Comparison of ENCODE assay signal across 1 cellular context in the genomic region with DNA sequence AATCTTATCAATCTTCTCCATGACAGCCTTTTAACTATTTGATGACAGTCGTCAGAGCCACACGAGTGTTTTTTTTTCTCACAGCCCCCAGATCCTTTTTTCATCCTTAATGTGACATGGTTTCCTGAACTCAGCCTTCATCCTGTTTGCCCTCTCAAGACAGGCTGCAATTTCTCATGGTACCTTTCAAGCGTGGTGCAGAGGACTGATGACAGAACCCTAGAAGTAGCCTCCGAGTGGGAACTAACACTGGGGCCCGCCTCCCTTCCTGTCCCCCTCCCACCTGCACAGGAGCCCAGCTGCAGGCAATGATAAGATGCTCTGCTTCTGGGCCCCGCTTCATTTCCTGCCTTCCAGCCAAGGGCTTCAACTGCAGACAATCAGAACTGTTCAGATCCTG.
TF ChIP-seq lines count a peak whose summit lies in the region.

No MANE protein-coding gene starts in this region.

TF ChIP-seq in K562, 482 proteins besides CTCF, POLR2A, EP300 and RAD21 (continued from another document and continues in another):
- TF ChIP-seq ELK1 (CRISPR knock-in tag; IDR thresholded peaks at IDR 0.05), result no peak
- peak; percentile 46; the same call in 1 of the 2 replicates for TF ChIP-seq EHMT2 (IDR thresholded peaks at IDR 0.05)
- TF ChIP-seq ZFP36 (IDR thresholded peaks at IDR 0.05; ENCODE audit: low read depth, low read length, partially characterized antibody), result no peak
- TF ChIP-seq, protein P1, sequence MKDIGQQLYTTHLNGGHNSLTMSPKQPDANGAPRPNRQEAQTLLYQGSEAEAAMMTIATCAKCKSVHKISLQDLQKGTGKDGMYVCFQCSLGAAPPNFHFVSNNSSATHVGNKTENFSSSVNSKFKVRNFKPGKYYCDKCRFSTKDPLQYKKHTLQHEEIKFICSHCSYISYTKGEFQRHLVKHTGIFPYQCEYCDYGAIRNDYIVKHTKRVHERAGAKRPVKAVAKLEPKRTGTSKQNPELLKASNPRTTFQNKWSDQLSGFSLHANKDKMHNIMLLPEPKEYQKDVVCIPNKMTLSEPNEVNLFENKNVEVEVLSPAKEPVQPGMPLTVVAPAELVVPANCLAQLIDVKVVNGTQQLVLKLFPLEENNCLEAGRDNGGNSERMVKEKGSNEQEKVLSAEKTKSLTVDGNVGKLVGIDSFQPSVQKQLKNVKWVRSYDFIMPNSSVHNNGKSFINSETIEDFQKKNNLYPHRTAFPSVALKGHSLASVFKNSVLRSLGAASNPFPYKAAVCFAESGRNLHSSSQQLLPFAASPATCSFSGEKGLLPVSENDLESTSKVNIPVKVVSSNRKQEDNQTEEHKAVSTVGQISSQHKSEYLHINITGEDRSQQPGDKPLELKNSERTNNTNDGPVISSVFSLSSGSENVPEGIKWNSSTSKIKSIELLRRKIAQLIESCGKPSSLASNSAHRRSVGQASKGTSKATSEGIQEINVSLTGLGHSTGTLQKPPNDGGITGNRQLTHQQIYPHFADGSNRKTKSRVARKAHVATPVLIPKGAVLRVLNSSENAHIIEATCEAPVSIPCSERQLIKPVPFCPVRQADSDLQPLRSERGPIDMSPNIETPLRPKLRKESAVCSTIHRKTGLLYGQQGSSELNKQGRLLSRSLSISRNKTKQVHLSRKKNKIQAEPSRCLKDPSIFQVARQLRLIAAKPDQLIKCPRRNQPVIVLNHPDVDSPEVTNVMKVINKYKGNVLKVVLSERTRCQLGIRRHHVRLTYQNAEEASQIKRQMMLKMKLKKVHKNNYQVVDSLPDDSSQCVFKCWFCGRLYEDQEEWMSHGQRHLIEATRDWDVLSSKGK (CRISPR knock-in tag; IDR thresholded peaks at IDR 0.05), result no peak
- no peak for TF ChIP-seq HOXB6 (CRISPR knock-in tag; IDR thresholded peaks at IDR 0.05; ENCODE audit: borderline replicate concordance)
- TF ChIP-seq CREB3L1 (IDR thresholded peaks at IDR 0.05; ENCODE audit: borderline replicate concordance, low read depth), result no peak; the same call in 1 of the 2 replicates
- TF ChIP-seq RUNX1 (IDR thresholded peaks at IDR 0.05; ENCODE audit: low read depth), result no peak
- TF ChIP-seq ZNF57 (CRISPR knock-in tag; IDR thresholded peaks at IDR 0.05), result no peak
- TF ChIP-seq ARID3B (CRISPR knock-in tag; IDR thresholded peaks at IDR 0.05; ENCODE audit: borderline replicate concordance), result no peak
- TF ChIP-seq TAF9B (IDR thresholded peaks at IDR 0.05; ENCODE audit: partially characterized antibody), result no peak
- no peak for TF ChIP-seq DIDO1 (tag; IDR thresholded peaks at IDR 0.05; ENCODE audit: low read depth)
- no peak for TF ChIP-seq MXI1 (IDR thresholded peaks at IDR 0.05; ENCODE audit: low read depth, low read length)
- no peak for TF ChIP-seq ZNF134 (CRISPR knock-in tag; conservative IDR thresholded peaks at IDR 0.05)
- TF ChIP-seq NELFE (IDR thresholded peaks at IDR 0.05; ENCODE audit: insufficient read depth, insufficient read length), result no peak
- TF ChIP-seq ZNF124 (CRISPR knock-in tag; IDR thresholded peaks at IDR 0.05), result no peak
- TF ChIP-seq RB1 (IDR thresholded peaks at IDR 0.05; ENCODE audit: low read depth), result peak; percentile 65
- no peak for TF ChIP-seq ZNF408 (CRISPR knock-in tag; IDR thresholded peaks at IDR 0.05; ENCODE audit: low read depth)
- no peak for TF ChIP-seq HIVEP1 (CRISPR knock-in tag; IDR thresholded peaks at IDR 0.05)
- TF ChIP-seq BDP1 (IDR thresholded peaks at IDR 0.05; ENCODE audit: insufficient read depth, insufficient read length), result no peak
- TF ChIP-seq SAFB (IDR thresholded peaks at IDR 0.05; ENCODE audit: borderline replicate concordance, low read depth, low read length), result no peak
- no peak for TF ChIP-seq KDM2B (CRISPR knock-in tag; IDR thresholded peaks at IDR 0.05)
- TF ChIP-seq SMAD2 (IDR thresholded peaks at IDR 0.05; ENCODE audit: low read depth, low read length), result no peak
- TF ChIP-seq MTA1 (IDR thresholded peaks at IDR 0.05; ENCODE audit: borderline replicate concordance), result no peak
- TF ChIP-seq BRF1 (IDR thresholded peaks at IDR 0.05; ENCODE audit: borderline replicate concordance, extremely low read depth, insufficient read length), result no peak
- TF ChIP-seq TBP (optimal IDR thresholded peaks at IDR 0.05; ENCODE audit: low read depth, low read length), result peak; percentile 30
- no peak for TF ChIP-seq THRAP3 (IDR thresholded peaks at IDR 0.05; ENCODE audit: borderline replicate concordance)
- no peak for TF ChIP-seq GTF2F1 (IDR thresholded peaks at IDR 0.05; ENCODE audit: low read depth, low read length)
- no peak for TF ChIP-seq FOXJ2 (tag; IDR thresholded peaks at IDR 0.05)
- no peak for TF ChIP-seq ZNF507 (tag; conservative IDR thresholded peaks at IDR 0.05)
- TF ChIP-seq SIN3A (IDR thresholded peaks at IDR 0.05; ENCODE audit: borderline replicate concordance in 2 of 2, control insufficient read depth in 1 of 2, low read depth in 2 of 2, low read length in 2 of 2), result no peak
- TF ChIP-seq ZNF644 (tag; IDR thresholded peaks at IDR 0.05; ENCODE audit: low read depth), result no peak
- no peak for TF ChIP-seq HMGXB4 (CRISPR knock-in tag; IDR thresholded peaks at IDR 0.05)
- TF ChIP-seq CHD2 (IDR thresholded peaks at IDR 0.05; ENCODE audit: low read depth, low read length), result no peak
- TF ChIP-seq GMEB1 (CRISPR knock-in tag; IDR thresholded peaks at IDR 0.05), result no peak
- no peak for TF ChIP-seq ARID2 (IDR thresholded peaks at IDR 0.05)
- TF ChIP-seq, protein P2, sequence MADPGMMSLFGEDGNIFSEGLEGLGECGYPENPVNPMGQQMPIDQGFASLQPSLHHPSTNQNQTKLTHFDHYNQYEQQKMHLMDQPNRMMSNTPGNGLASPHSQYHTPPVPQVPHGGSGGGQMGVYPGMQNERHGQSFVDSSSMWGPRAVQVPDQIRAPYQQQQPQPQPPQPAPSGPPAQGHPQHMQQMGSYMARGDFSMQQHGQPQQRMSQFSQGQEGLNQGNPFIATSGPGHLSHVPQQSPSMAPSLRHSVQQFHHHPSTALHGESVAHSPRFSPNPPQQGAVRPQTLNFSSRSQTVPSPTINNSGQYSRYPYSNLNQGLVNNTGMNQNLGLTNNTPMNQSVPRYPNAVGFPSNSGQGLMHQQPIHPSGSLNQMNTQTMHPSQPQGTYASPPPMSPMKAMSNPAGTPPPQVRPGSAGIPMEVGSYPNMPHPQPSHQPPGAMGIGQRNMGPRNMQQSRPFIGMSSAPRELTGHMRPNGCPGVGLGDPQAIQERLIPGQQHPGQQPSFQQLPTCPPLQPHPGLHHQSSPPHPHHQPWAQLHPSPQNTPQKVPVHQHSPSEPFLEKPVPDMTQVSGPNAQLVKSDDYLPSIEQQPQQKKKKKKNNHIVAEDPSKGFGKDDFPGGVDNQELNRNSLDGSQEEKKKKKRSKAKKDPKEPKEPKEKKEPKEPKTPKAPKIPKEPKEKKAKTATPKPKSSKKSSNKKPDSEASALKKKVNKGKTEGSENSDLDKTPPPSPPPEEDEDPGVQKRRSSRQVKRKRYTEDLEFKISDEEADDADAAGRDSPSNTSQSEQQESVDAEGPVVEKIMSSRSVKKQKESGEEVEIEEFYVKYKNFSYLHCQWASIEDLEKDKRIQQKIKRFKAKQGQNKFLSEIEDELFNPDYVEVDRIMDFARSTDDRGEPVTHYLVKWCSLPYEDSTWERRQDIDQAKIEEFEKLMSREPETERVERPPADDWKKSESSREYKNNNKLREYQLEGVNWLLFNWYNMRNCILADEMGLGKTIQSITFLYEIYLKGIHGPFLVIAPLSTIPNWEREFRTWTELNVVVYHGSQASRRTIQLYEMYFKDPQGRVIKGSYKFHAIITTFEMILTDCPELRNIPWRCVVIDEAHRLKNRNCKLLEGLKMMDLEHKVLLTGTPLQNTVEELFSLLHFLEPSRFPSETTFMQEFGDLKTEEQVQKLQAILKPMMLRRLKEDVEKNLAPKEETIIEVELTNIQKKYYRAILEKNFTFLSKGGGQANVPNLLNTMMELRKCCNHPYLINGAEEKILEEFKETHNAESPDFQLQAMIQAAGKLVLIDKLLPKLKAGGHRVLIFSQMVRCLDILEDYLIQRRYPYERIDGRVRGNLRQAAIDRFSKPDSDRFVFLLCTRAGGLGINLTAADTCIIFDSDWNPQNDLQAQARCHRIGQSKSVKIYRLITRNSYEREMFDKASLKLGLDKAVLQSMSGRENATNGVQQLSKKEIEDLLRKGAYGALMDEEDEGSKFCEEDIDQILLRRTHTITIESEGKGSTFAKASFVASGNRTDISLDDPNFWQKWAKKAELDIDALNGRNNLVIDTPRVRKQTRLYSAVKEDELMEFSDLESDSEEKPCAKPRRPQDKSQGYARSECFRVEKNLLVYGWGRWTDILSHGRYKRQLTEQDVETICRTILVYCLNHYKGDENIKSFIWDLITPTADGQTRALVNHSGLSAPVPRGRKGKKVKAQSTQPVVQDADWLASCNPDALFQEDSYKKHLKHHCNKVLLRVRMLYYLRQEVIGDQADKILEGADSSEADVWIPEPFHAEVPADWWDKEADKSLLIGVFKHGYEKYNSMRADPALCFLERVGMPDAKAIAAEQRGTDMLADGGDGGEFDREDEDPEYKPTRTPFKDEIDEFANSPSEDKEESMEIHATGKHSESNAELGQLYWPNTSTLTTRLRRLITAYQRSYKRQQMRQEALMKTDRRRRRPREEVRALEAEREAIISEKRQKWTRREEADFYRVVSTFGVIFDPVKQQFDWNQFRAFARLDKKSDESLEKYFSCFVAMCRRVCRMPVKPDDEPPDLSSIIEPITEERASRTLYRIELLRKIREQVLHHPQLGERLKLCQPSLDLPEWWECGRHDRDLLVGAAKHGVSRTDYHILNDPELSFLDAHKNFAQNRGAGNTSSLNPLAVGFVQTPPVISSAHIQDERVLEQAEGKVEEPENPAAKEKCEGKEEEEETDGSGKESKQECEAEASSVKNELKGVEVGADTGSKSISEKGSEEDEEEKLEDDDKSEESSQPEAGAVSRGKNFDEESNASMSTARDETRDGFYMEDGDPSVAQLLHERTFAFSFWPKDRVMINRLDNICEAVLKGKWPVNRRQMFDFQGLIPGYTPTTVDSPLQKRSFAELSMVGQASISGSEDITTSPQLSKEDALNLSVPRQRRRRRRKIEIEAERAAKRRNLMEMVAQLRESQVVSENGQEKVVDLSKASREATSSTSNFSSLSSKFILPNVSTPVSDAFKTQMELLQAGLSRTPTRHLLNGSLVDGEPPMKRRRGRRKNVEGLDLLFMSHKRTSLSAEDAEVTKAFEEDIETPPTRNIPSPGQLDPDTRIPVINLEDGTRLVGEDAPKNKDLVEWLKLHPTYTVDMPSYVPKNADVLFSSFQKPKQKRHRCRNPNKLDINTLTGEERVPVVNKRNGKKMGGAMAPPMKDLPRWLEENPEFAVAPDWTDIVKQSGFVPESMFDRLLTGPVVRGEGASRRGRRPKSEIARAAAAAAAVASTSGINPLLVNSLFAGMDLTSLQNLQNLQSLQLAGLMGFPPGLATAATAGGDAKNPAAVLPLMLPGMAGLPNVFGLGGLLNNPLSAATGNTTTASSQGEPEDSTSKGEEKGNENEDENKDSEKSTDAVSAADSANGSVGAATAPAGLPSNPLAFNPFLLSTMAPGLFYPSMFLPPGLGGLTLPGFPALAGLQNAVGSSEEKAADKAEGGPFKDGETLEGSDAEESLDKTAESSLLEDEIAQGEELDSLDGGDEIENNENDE (IDR thresholded peaks at IDR 0.05; ENCODE audit: low read depth, low read length), result no peak
- TF ChIP-seq ZNF12 (CRISPR knock-in tag; IDR thresholded peaks at IDR 0.05), result no peak
- TF ChIP-seq HLTF (IDR thresholded peaks at IDR 0.05), result no peak
- no peak for TF ChIP-seq MIER1 (IDR thresholded peaks at IDR 0.05; ENCODE audit: low read depth)
